Comparison of ENCODE assay signal across 27 cellular contexts in the genomic region with DNA sequence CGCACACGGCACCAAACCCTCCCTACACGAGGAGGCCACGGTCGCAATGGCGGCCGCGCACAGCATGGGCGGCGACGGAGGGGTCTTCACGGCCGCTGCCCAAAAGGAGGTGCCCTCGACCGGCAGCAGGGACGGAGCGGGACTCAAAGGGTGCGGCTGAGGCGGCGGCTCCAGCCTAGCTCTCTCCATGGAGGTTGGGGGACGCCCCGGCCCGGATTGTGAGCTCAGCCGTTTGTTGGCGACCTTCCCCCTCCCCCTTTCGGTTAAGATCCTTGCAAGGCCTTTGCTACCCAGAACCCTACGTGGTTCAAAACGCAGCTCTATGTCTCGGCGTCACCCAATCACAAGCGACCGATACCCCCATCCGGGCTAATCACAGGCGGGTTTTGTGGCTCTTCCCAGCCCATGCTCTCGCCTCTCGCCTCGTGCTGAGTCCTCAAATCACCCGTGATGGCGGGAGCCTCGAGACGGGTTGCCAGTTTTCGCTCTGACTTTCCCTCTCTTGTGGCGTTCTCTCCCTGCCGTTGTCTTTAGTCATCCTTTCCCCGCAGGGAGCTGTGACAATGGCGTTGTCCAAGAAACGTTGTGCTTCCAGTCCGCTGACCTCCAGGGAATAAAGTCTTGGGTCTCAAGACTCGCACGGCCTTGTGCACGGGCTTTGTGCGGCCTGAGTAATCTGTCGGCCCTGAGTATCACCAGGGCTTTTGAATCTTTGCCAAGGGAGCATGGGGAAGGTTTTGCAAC. TPM values are rescaled to one million over a fixed set of nuclear protein-coding genes. Genes with fewer than 3 reads are reported as not detected.
DNase-seq lines count a peak whose midpoint lies in the region; ATAC-seq, FAIRE-seq and TF ChIP-seq lines count a peak whose summit lies in the region.
"Had no signal": no experiment of that assay in that cellular context is flagged by ENCODE, and none has a peak within 500 bp of the region (broad histone marks: within the 10 kb centered on the region; RNA-seq: fewer than 3 reads in every experiment).

No MANE protein-coding gene starts in this region.

- no peak overlapping the region for H2BK120ac ChIP-seq in IMR-90 (ENCODE audit: low read depth, low read length)
- H2BK120ac ChIP-seq in H1 (replicated peaks; ENCODE audit: low read depth, low read length): no peak overlapping the region
- H2BK120ac ChIP-seq in neuronal stem cell (ENCODE audit: low read depth, low read length): no peak overlapping the region

- H3K36me3 ChIP-seq in IMR-90 (ENCODE audit: control insufficient read depth, insufficient read depth, low read length) (no peaks in the 10 kb centered on the region), H1 (ENCODE audit: control insufficient read depth in 2 of 4, insufficient read depth in 4 of 4, low read length in 3 of 4) (no peaks in the 10 kb centered on the region), neuronal stem cell (replicated peaks in 1 of 2; ENCODE audit: control insufficient read depth in 2 of 2, insufficient read depth in 2 of 2, low read length in 2 of 2) (no peaks in the 10 kb centered on the region)
- H3K36me3 ChIP-seq: BLaER1 treated with 17β-estradiol and CSF1 and Interleukin-3, amounts not matched to agents 10 nM and 100 nM; left lung; upper lobe of left lung had no signal

- no peak overlapping the region for H3K9ac ChIP-seq in IMR-90 (ENCODE audit: low read depth, low read length)
- H3K9ac ChIP-seq in H1 (replicated peaks in 1 of 4; ENCODE audit: extremely low read depth in 1 of 4, low read depth in 3 of 4, low read length in 3 of 4): no peak overlapping the region
- no peak overlapping the region for H3K9ac ChIP-seq in neuronal stem cell (ENCODE audit: low read depth, low read length, poor library complexity)
- H3K9ac ChIP-seq: BLaER1 treated with 17β-estradiol and CSF1 and Interleukin-3, amounts not matched to agents 10 nM and 100 nM had no signal

- no peak for TF ChIP-seq EP300 in H1 (IDR thresholded peaks at IDR 0.05; ENCODE audit: borderline replicate concordance in 1 of 2, low read depth in 2 of 2, low read length in 2 of 2)

- H4K20me1 ChIP-seq in IMR-90 (ENCODE audit: insufficient read depth, low read length) (no peaks in the 10 kb centered on the region), H1 (replicated peaks in 1 of 2; ENCODE audit: control insufficient read depth in 1 of 2, insufficient read depth in 2 of 2, low read length in 2 of 2) (no peaks in the 10 kb centered on the region)
- H4K20me1 ChIP-seq: BLaER1 treated with 17β-estradiol and CSF1 and Interleukin-3, amounts not matched to agents 10 nM and 100 nM had no signal

- no peak for TF ChIP-seq POLR2A in IMR-90 (IDR thresholded peaks at IDR 0.05; ENCODE audit: low read depth, low read length)
- TF ChIP-seq POLR2A in H1 (IDR thresholded peaks at IDR 0.05; ENCODE audit: control extremely low read depth in 1 of 2, low read depth in 2 of 2, low read length in 2 of 2): no peak

- in situ Hi-C loops in IMR-90 (cut with MboI; ENCODE audit: low sequenced_read_pairs): no loop called here

- no peak overlapping the region for H3K4me2 ChIP-seq in IMR-90 (ENCODE audit: low read depth, low read length)
- no peak overlapping the region for H3K4me2 ChIP-seq in H1 (ENCODE audit: insufficient read depth in 1 of 2, low read depth in 2 of 2, low read length in 2 of 2)
- no peak overlapping the region for H3K4me2 ChIP-seq in neuronal stem cell (ENCODE audit: insufficient read depth, low read length, poor library complexity, severe bottlenecking)
- H3K4me2 ChIP-seq: BLaER1 treated with 17β-estradiol and CSF1 and Interleukin-3, amounts not matched to agents 10 nM and 100 nM had no signal

- no peak overlapping the region for H2BK12ac ChIP-seq in H1 (ENCODE audit: low read depth, low read length)
- no peak overlapping the region for H2BK12ac ChIP-seq in neuronal stem cell (ENCODE audit: low read length)

- dilution Hi-C loops in IMR-90 (cut with HindIII; ENCODE audit: low sequenced_read_pairs, unreplicated experiment): no loop called here

- peak overlapping the region; percentile 80 for H2AFZ ChIP-seq in IMR-90 (replicated peaks; ENCODE audit: low read length, poor library complexity)
- no peak overlapping the region; the same call in none of the 2 replicates for H2AFZ ChIP-seq in H1 (ENCODE audit: low read length)
- H2AFZ ChIP-seq in neuronal stem cell (ENCODE audit: low read length): no peak overlapping the region

- no peaks in the 10 kb centered on the region for H3K79me1 ChIP-seq in IMR-90 (ENCODE audit: low read depth in 1 of 2, low read length in 2 of 2)
- H3K79me1 ChIP-seq in H1 (ENCODE audit: low read depth, low read length): no peaks in the 10 kb centered on the region
- H3K79me1 ChIP-seq in neuronal stem cell (ENCODE audit: low read depth, low read length): no peaks in the 10 kb centered on the region

- no peak overlapping the region for H4K5ac ChIP-seq in IMR-90 (ENCODE audit: low read depth, low read length)
- no peak overlapping the region for H4K5ac ChIP-seq in H1 (ENCODE audit: insufficient read length, low read depth, low read length)

- H3K9me3 ChIP-seq in IMR-90 (ENCODE audit: control insufficient read depth, insufficient read depth, low read length): no peaks in the 10 kb centered on the region
- peaks cover 0 to 19% of the 10 kb centered on the region in 2 experiments; a peak in 1 of 4 replicates for H3K9me3 ChIP-seq in H1 (ENCODE audit: insufficient read depth in 2 of 2, low read depth in 1 of 2, low read length in 1 of 2)
- peaks cover 0 to 3% of the 10 kb centered on the region in 2 donors for H3K9me3 ChIP-seq in neuronal stem cell (replicated peaks in 1 of 2; ENCODE audit: control insufficient read depth in 2 of 2, insufficient read depth in 1 of 2, low read depth in 1 of 2, low read length in 2 of 2)
- H3K9me3 ChIP-seq: upper lobe of left lung had no signal

- H3K27ac ChIP-seq in IMR-90 (ENCODE audit: insufficient read depth, low read length) (no peak overlapping the region), H1 (ENCODE audit: low read depth, low read length) (no peak overlapping the region), neuronal stem cell (replicated peaks; ENCODE audit: low read length) (no peak overlapping the region)
- H3K27ac ChIP-seq: BLaER1 treated with 17β-estradiol and CSF1 and Interleukin-3, amounts not matched to agents 10 nM and 100 nM; dorsolateral prefrontal cortex; left lung; upper lobe of left lung; VCaP had no signal

- H4K8ac ChIP-seq in IMR-90 (ENCODE audit: low read depth in 2 of 2, low read length in 2 of 2): no peak overlapping the region
- peak overlapping the region; percentile 68 for H4K8ac ChIP-seq in H1 (ENCODE audit: extremely low read depth, insufficient read depth, low read length)
- H4K8ac ChIP-seq in neuronal stem cell (ENCODE audit: low read depth, low read length): peak overlapping the region; percentile 65

- intact Hi-C loops in IMR-90 (cut with micrococcal nuclease): no loop called here

- H4K91ac ChIP-seq in IMR-90 (ENCODE audit: insufficient read depth, low read depth, low read length) (no peak overlapping the region), H1 (replicated peaks; ENCODE audit: insufficient read length, low read length) (no peak overlapping the region), neuronal stem cell (ENCODE audit: low read depth, low read length, poor library complexity) (no peak overlapping the region)

- no peak for DNase-seq in AG10803 (ENCODE audit: low read depth)
- DNase-seq in IMR-90: no peak
- DNase-seq in H1 (ENCODE audit: low read depth in 1 of 2, low spot score in 2 of 2): no peak
- DNase-seq in neuronal stem cell (ENCODE audit: low spot score): no peak
- no peak for DNase-seq in NCI-H1417 treated with DMSO at 0.1 percent for 48 hours (lab: John Stamatoyannopoulos, UW)
- DNase-seq in T-helper 9 cell: no peak
- no peak for DNase-seq in NCI-H526 treated with DMSO at 0.1 percent for 48 hours (lab: John Stamatoyannopoulos, UW)
- DNase-seq: dorsolateral prefrontal cortex, GDM1, HCEC 1CT, NCI-H1092 treated with DMSO at 0.1 percent for 48 hours, NCI-H187 treated with DMSO at 0.1 percent for 48 hours, NCI-H526, SIG-M5 had no signal

- H3K79me2 ChIP-seq in H1 (ENCODE audit: control insufficient read depth in 1 of 2, insufficient read depth in 2 of 2, low read length in 2 of 2): no peaks in the 10 kb centered on the region

- H3K4me3 ChIP-seq in AG10803 (ENCODE audit: low read length) (peak overlapping the region; percentile 22; the same call in 1 of the 2 replicates), IMR-90 (ENCODE audit: insufficient read depth, low read depth, low read length) (no peak overlapping the region), H1 (ENCODE audit: extremely low read depth in 1 of 4, insufficient read depth in 2 of 4, low read depth in 3 of 4, low read length in 4 of 4) (no peak overlapping the region), neuronal stem cell (ENCODE audit: low read length in 2 of 2) (no peak overlapping the region)
- H3K4me3 ChIP-seq: BLaER1 treated with 17β-estradiol and CSF1 and Interleukin-3, amounts not matched to agents 10 nM and 100 nM; dorsolateral prefrontal cortex; left lung had no signal

- H2AK5ac ChIP-seq in IMR-90 (ENCODE audit: low read depth, low read length) (no peak overlapping the region), H1 (ENCODE audit: low read depth, low read length) (no peak overlapping the region), neuronal stem cell (ENCODE audit: low read depth, low read length) (peak overlapping the region; percentile 75)

- H2AK9ac ChIP-seq in IMR-90 (replicated peaks; ENCODE audit: low read depth, low read length, poor library complexity): no peak overlapping the region

- no peak overlapping the region for H3K23ac ChIP-seq in IMR-90 (ENCODE audit: low read depth, low read length)
- H3K23ac ChIP-seq in H1 (ENCODE audit: insufficient read length): no peak overlapping the region
- H3K23ac ChIP-seq in neuronal stem cell (ENCODE audit: low read depth, low read length, poor library complexity): no peak overlapping the region

- H2BK20ac ChIP-seq in IMR-90 (ENCODE audit: low read depth, low read length) (no peak overlapping the region), H1 (ENCODE audit: low read length) (no peak overlapping the region)

- no peaks in the 10 kb centered on the region for H3K23me2 ChIP-seq in H1 (ENCODE audit: low read depth, low read length)

- H2BK15ac ChIP-seq in IMR-90 (ENCODE audit: low read depth, low read length): no peak overlapping the region
- H2BK15ac ChIP-seq in H1 (ENCODE audit: low read length): no peak overlapping the region
- no peak overlapping the region for H2BK15ac ChIP-seq in neuronal stem cell (ENCODE audit: low read length)

- TF ChIP-seq CTCF in AG10803 (conservative IDR thresholded peaks at IDR 0.05; ENCODE audit: low read length) (no peak), IMR-90 (conservative IDR thresholded peaks at IDR 0.05; ENCODE audit: low read depth, low read length) (no peak), H1 (IDR thresholded peaks at IDR 0.05; ENCODE audit: control extremely low read depth in 1 of 3, insufficient read depth in 1 of 3, low read depth in 1 of 3, low read length in 3 of 3) (no peak)

- H3K18ac ChIP-seq in IMR-90 (ENCODE audit: low read depth, low read length) (no peak overlapping the region), H1 (ENCODE audit: extremely low read depth, low read length) (no peak overlapping the region), neuronal stem cell (ENCODE audit: low read length) (no peak overlapping the region)

- no peak overlapping the region for H3K14ac ChIP-seq in IMR-90 (replicated peaks; ENCODE audit: low read depth, low read length)
- no peak overlapping the region for H3K14ac ChIP-seq in H1 (ENCODE audit: insufficient read length)
- peak overlapping the region; percentile 82 for H3K14ac ChIP-seq in neuronal stem cell (ENCODE audit: low read length)

- TF ChIP-seq RAD21 in IMR-90 (IDR thresholded peaks at IDR 0.05; ENCODE audit: low read length): no peak
- no peak for TF ChIP-seq RAD21 in H1 (IDR thresholded peaks at IDR 0.05 in 1 of 2, conservative IDR thresholded peaks at IDR 0.05 in 1 of 2; ENCODE audit: low read depth in 2 of 2, low read length in 2 of 2)

- H3K27me3 ChIP-seq in IMR-90 (ENCODE audit: control insufficient read depth, insufficient read depth, low read length): no peaks in the 10 kb centered on the region
- no peaks in the 10 kb centered on the region for H3K27me3 ChIP-seq in H1 (replicated peaks in 1 of 4; ENCODE audit: control insufficient read depth in 3 of 4, extremely low read depth in 1 of 4, insufficient read depth in 3 of 4, low read length in 3 of 4)
- no peaks in the 10 kb centered on the region for H3K27me3 ChIP-seq in neuronal stem cell (ENCODE audit: control insufficient read depth in 3 of 3, insufficient read depth in 3 of 3, low read depth in 1 of 3, low read length in 3 of 3)
- H3K27me3 ChIP-seq: BLaER1 treated with 17β-estradiol and CSF1 and Interleukin-3, amounts not matched to agents 10 nM and 100 nM; upper lobe of left lung had no signal

- ATAC-seq in IMR-90 (ENCODE audit: low read depth) (no peak), HG02588 (IDR thresholded peaks at IDR 0.05; ENCODE audit: unreplicated experiment) (no peak)
- ATAC-seq: left lung had no signal

- BruUV-seq in IMR-90 (replicated peaks; lab: Mats Ljungman, UMichigan): no TSS peak

- 74% methylated on average over 29 of the region's 53 CpGs; no CpG with 5 or more reads in 1 of the 2 experiments for WGBS in IMR-90 (ENCODE audit: extremely low coverage in 2 of 2, insufficient read length in 1 of 2), 2 experiments
- WGBS in H1 (ENCODE audit: extremely low coverage in 1 of 2, insufficient coverage in 1 of 2, insufficient read length in 1 of 2, insufficient replicate concordance in 2 of 2, low coverage in 1 of 2, low lambda C conversion rate in 2 of 2, missing lambda C conversion rate in 1 of 2), 2 experiments: 90% methylated on average over 27 of the region's 53 CpGs; no CpG with 5 or more reads in 1 of the 2 experiments
- no CpG with 5 or more reads among the region's 53 CpGs for WGBS in neuronal stem cell (ENCODE audit: extremely low coverage in 2 of 2, insufficient read length in 2 of 2, insufficient replicate concordance in 1 of 2), 2 donors

- CTCF ChIA-PET in IMR-90 (lab: Yijun Ruan, JAX): no interaction called here
- CTCF ChIA-PET in H1 (lab: Charles Lee; ENCODE audit: partially characterized antibody): interaction anchor here (0.6 to 3.4 kb wide), 7 partner anchors 9 to 378 kb away, joined by 3 to 15 read pairs (median 6); no protein-coding TSS in a partner anchor

- no peak overlapping the region for H3K56ac ChIP-seq in IMR-90 (ENCODE audit: extremely low read depth, insufficient read depth, low read length)
- no peak overlapping the region for H3K56ac ChIP-seq in H1 (replicated peaks; ENCODE audit: insufficient read length, low read depth, low read length)

- no peaks in the 10 kb centered on the region for H3K4me1 ChIP-seq in IMR-90 (ENCODE audit: control insufficient read depth, insufficient read depth, low read length)
- H3K4me1 ChIP-seq in H1 (replicated peaks in 1 of 4; ENCODE audit: control insufficient read depth in 3 of 4, insufficient read depth in 4 of 4, low read length in 3 of 4): no peaks in the 10 kb centered on the region
- H3K4me1 ChIP-seq in neuronal stem cell (ENCODE audit: control insufficient read depth in 2 of 2, insufficient read depth in 1 of 2, low read depth in 1 of 2, low read length in 2 of 2): no peaks in the 10 kb centered on the region
- H3K4me1 ChIP-seq: BLaER1 treated with 17β-estradiol and CSF1 and Interleukin-3, amounts not matched to agents 10 nM and 100 nM; left lung; upper lobe of left lung had no signal

- no peaks in the 10 kb centered on the region for H3K9me1 ChIP-seq in IMR-90 (ENCODE audit: insufficient read depth, low read length)

- H3K4ac ChIP-seq in IMR-90 (ENCODE audit: low read depth, low read length): no peak overlapping the region
- H3K4ac ChIP-seq in H1 (replicated peaks; ENCODE audit: insufficient read length, low read depth, low read length): no peak overlapping the region
- peak overlapping the region; percentile 23 for H3K4ac ChIP-seq in neuronal stem cell (ENCODE audit: low read length)

- H2BK5ac ChIP-seq in IMR-90 (ENCODE audit: low read depth, low read length, poor library complexity, severe bottlenecking) (no peak overlapping the region), H1 (ENCODE audit: low read depth, low read length) (no peak overlapping the region), neuronal stem cell (ENCODE audit: low read length) (no peak overlapping the region)

- POLR2A ChIA-PET in IMR-90 (lab: Charles Lee; ENCODE audit: unreplicated experiment) (no interaction called here), H1 (lab: Charles Lee; ENCODE audit: partially characterized antibody) (no interaction called here)

- FAIRE-seq in H1 (lab: Jason Lieb, UNC): no peak
- FAIRE-seq: astrocyte, RCC 7860 had no signal

RNA-seq across cellular contexts. Expression of gene C5orf52, which starts 19.5 kb away (rescaled TPM):
- not detected in 2 replicates for total RNA-seq in IMR-90 (2012; rRNA removed)
- not detected in 2 replicates for polyA plus RNA-seq in IMR-90 (2012; rRNA removed)
- polyA plus RNA-seq in IMR-90 (2012; cell fraction: cytosol; rRNA removed): not detected in 2 replicates
- not detected in 2 replicates for polyA plus RNA-seq in IMR-90 (2012; cell fraction: nucleus; rRNA removed; ENCODE audit: low replicate concordance)
- not detected in 2 replicates for total RNA-seq in H1 (2021; fragmentation: NEBNext Ultra II Directional; extraction: Animal tissue kit (Norgen Biotek cat#: 25700))
- not detected in 2 replicates for polyA plus RNA-seq in H1 (2011; rRNA removed)
- polyA plus RNA-seq in H1 (2011; cell fraction: cytosol; rRNA removed): not detected
- not detected for polyA plus RNA-seq in H1 (2011; cell fraction: nucleus; rRNA removed)
- polyA plus RNA-seq in H1 (2012, experiment 1 of 2): not detected in 4 replicates
- polyA plus RNA-seq in H1 (2012, experiment 2 of 2): not detected
- not detected for polyA plus RNA-seq in H1 (2013, experiment 1 of 2)
- not detected for polyA plus RNA-seq in H1 (2013, experiment 2 of 2)
- polyA minus RNA-seq in H1 (2011; rRNA and poly(A)+ RNA removed): not detected in 2 replicates
- not detected for polyA minus RNA-seq in H1 (2011; cell fraction: cytosol; rRNA and poly(A)+ RNA removed)
- not detected for polyA minus RNA-seq in H1 (2011; cell fraction: nucleus; rRNA and poly(A)+ RNA removed)
- not detected for polyA plus RNA-seq in neuronal stem cell (2013, experiment 1 of 2)
- not detected for polyA plus RNA-seq in neuronal stem cell (2013, experiment 2 of 2)
- total RNA-seq: activated naive CD8-positive, alpha-beta T cell treated with anti-CD3 and anti-CD28 coated beads, Interleukin-2, amount 10 ng/mL, durations not matched to agents 7 days and 5 days; astrocyte; fibroblast of villous mesenchyme; left lung; mesenteric fat pad; pulmonary artery endothelial cell; skeletal muscle tissue; upper lobe of left lung had no signal
- polyA plus RNA-seq: immature natural killer cell had no signal

RNA-seq across cellular contexts. Expression of gene SOX30, which starts 38.6 kb away (rescaled TPM):
- not detected in 2 replicates for total RNA-seq in IMR-90 (2012; rRNA removed)
- not detected in 2 replicates for polyA plus RNA-seq in IMR-90 (2012; rRNA removed)
- polyA plus RNA-seq in IMR-90 (2012; cell fraction: cytosol; rRNA removed): 0.02 and 0.04 TPM in 2 replicates
- 0.06 TPM in 1 of 2 replicates, not detected in the other for polyA plus RNA-seq in IMR-90 (2012; cell fraction: nucleus; rRNA removed; ENCODE audit: low replicate concordance)
- total RNA-seq in H1 (2021; fragmentation: NEBNext Ultra II Directional; extraction: Animal tissue kit (Norgen Biotek cat#: 25700)): not detected in 2 replicates
- 0.24 and 0.35 TPM in 2 replicates for polyA plus RNA-seq in H1 (2011; rRNA removed)
- polyA plus RNA-seq in H1 (2011; cell fraction: cytosol; rRNA removed): 0.14 TPM
- 0.17 TPM for polyA plus RNA-seq in H1 (2011; cell fraction: nucleus; rRNA removed)
- polyA plus RNA-seq in H1 (2012, experiment 1 of 2): 0.19 to 0.21 TPM (median 0.21 TPM) in 4 replicates
- 0.10 TPM for polyA plus RNA-seq in H1 (2012, experiment 2 of 2)
- polyA plus RNA-seq in H1 (2013, experiment 1 of 2): 0.26 TPM
- polyA plus RNA-seq in H1 (2013, experiment 2 of 2): 0.15 TPM
- 0.07 and 0.25 TPM in 2 replicates for polyA minus RNA-seq in H1 (2011; rRNA and poly(A)+ RNA removed)
- not detected for polyA minus RNA-seq in H1 (2011; cell fraction: cytosol; rRNA and poly(A)+ RNA removed)
- polyA minus RNA-seq in H1 (2011; cell fraction: nucleus; rRNA and poly(A)+ RNA removed): not detected
- polyA plus RNA-seq in neuronal stem cell (2013, experiment 1 of 2): 0.29 TPM
- polyA plus RNA-seq in neuronal stem cell (2013, experiment 2 of 2): 0.32 TPM
- total RNA-seq: mesenteric fat pad, pulmonary artery endothelial cell, skeletal muscle tissue had no signal

RNA-seq across cellular contexts. Expression of gene THG1L, which starts 40.4 kb away (rescaled TPM):
- total RNA-seq in IMR-90 (2012; rRNA removed): 20.4 and 32.5 TPM in 2 replicates
- 12.8 and 15.2 TPM in 2 replicates for polyA plus RNA-seq in IMR-90 (2012; rRNA removed)
- 5.4 and 8.9 TPM in 2 replicates for polyA plus RNA-seq in IMR-90 (2012; cell fraction: cytosol; rRNA removed)
- polyA plus RNA-seq in IMR-90 (2012; cell fraction: nucleus; rRNA removed; ENCODE audit: low replicate concordance): 7.5 and 15.6 TPM in 2 replicates
- 12.4 and 13.0 TPM in 2 replicates for total RNA-seq in H1 (2021; fragmentation: NEBNext Ultra II Directional; extraction: Animal tissue kit (Norgen Biotek cat#: 25700))
- polyA plus RNA-seq in H1 (2011; rRNA removed): 7.1 and 8.1 TPM in 2 replicates
- polyA plus RNA-seq in H1 (2011; cell fraction: cytosol; rRNA removed): 17.3 TPM
- 9.2 TPM for polyA plus RNA-seq in H1 (2011; cell fraction: nucleus; rRNA removed)
- 15.5 to 24.2 TPM (median 16.5 TPM) in 4 replicates for polyA plus RNA-seq in H1 (2012, experiment 1 of 2)
- polyA plus RNA-seq in H1 (2012, experiment 2 of 2): 2.2 TPM
- 8.4 TPM for polyA plus RNA-seq in H1 (2013, experiment 1 of 2)
- polyA plus RNA-seq in H1 (2013, experiment 2 of 2): 7.6 TPM
- 21.2 and 29.0 TPM in 2 replicates for polyA minus RNA-seq in H1 (2011; rRNA and poly(A)+ RNA removed)
- polyA minus RNA-seq in H1 (2011; cell fraction: cytosol; rRNA and poly(A)+ RNA removed): 14.9 TPM
- 14.7 TPM for polyA minus RNA-seq in H1 (2011; cell fraction: nucleus; rRNA and poly(A)+ RNA removed)
- 12.1 TPM for polyA plus RNA-seq in neuronal stem cell (2013, experiment 1 of 2)
- 11.5 TPM for polyA plus RNA-seq in neuronal stem cell (2013, experiment 2 of 2)

RNA-seq across cellular contexts. Expression of gene LSM11, which starts 52.6 kb away (rescaled TPM):
- 3.0 and 3.9 TPM in 2 replicates for total RNA-seq in IMR-90 (2012; rRNA removed)
- polyA plus RNA-seq in IMR-90 (2012; rRNA removed): 0.92 and 1.4 TPM in 2 replicates
- 0.30 and 0.45 TPM in 2 replicates for polyA plus RNA-seq in IMR-90 (2012; cell fraction: cytosol; rRNA removed)
- 0.65 and 3.0 TPM in 2 replicates for polyA plus RNA-seq in IMR-90 (2012; cell fraction: nucleus; rRNA removed; ENCODE audit: low replicate concordance)
- total RNA-seq in H1 (2021; fragmentation: NEBNext Ultra II Directional; extraction: Animal tissue kit (Norgen Biotek cat#: 25700)): 3.4 and 3.9 TPM in 2 replicates
- polyA plus RNA-seq in H1 (2011; rRNA removed): 1.3 and 1.8 TPM in 2 replicates
- 1.9 TPM for polyA plus RNA-seq in H1 (2011; cell fraction: cytosol; rRNA removed)
- polyA plus RNA-seq in H1 (2011; cell fraction: nucleus; rRNA removed): 1.3 TPM
- polyA plus RNA-seq in H1 (2012, experiment 1 of 2): 1.7 to 3.2 TPM (median 2.5 TPM) in 4 replicates
- 0.67 TPM for polyA plus RNA-seq in H1 (2012, experiment 2 of 2)
- 1.6 TPM for polyA plus RNA-seq in H1 (2013, experiment 1 of 2)
- polyA plus RNA-seq in H1 (2013, experiment 2 of 2): 1.5 TPM
- 5.2 and 6.9 TPM in 2 replicates for polyA minus RNA-seq in H1 (2011; rRNA and poly(A)+ RNA removed)
- 4.4 TPM for polyA minus RNA-seq in H1 (2011; cell fraction: cytosol; rRNA and poly(A)+ RNA removed)
- polyA minus RNA-seq in H1 (2011; cell fraction: nucleus; rRNA and poly(A)+ RNA removed): 3.3 TPM
- 4.5 TPM for polyA plus RNA-seq in neuronal stem cell (2013, experiment 1 of 2)
- polyA plus RNA-seq in neuronal stem cell (2013, experiment 2 of 2): 4.7 TPM

Comparison
In these comparisons a context has a peak if more than half of its experiments do, and no peak if none do; other contexts are left out.
1. H4K8ac ChIP-seq: peak in H1 (single experiment) and neuronal stem cell (single experiment); none in IMR-90 (0 of 2).